Comparison of ENCODE assay signal across 33 cellular contexts in genomic region chr7:107652642-107653041, GRCh38. TPM values are rescaled to one million over a fixed set of nuclear protein-coding genes. Genes with fewer than 3 reads are reported as not detected.
"Had no signal": no experiment of that assay in that cellular context is flagged by ENCODE, and none has a peak within 500 bp of the region (broad histone marks: within the 10 kb centered on the region; RNA-seq: fewer than 3 reads in every experiment).

No MANE protein-coding gene starts in this region.

- ATAC-seq: activated naive CD4-positive, alpha-beta T cell treated with anti-CD3 and anti-CD28 coated beads, Interleukin-2, amount 50 U/mL, for 72 hours; activated naive CD8-positive, alpha-beta T cell treated with anti-CD3 and anti-CD28 coated beads, Interleukin-2, amount 50 U/mL, for 24 hours; activated T-cell treated with anti-CD3 and anti-CD28 coated beads, Interleukin-2, amount 50 U/mL, for 4 hours; activated T-cell treated with anti-CD3 and anti-CD28 coated beads, Interleukin-2, amount 50 U/mL, for 72 hours; activated T-helper 17 cell treated with anti-CD3 and anti-CD28 coated beads, Interleukin-2, amount 50 U/mL, for 72 hours; body of pancreas had no signal

- H3K36me3 ChIP-seq: adrenal gland, ascending aorta, brain microvascular endothelial cell, breast epithelium, cardiac muscle cell had no signal

- H3K27me3 ChIP-seq: adrenal gland, ascending aorta, body of pancreas, brain microvascular endothelial cell, breast epithelium had no signal

- H3K4me1 ChIP-seq: adrenal gland, ascending aorta, body of pancreas, breast epithelium had no signal

- FAIRE-seq: astrocyte, bronchial epithelial cell, colon had no signal

- H3K27ac ChIP-seq: adrenal gland, ascending aorta, body of pancreas, brain microvascular endothelial cell, breast epithelium, cardiac muscle cell had no signal

- H3K4me3 ChIP-seq: adrenal gland, ascending aorta, body of pancreas, breast epithelium, cardiac muscle cell had no signal

- DNase-seq: activated effector memory CD4-positive, alpha-beta T cell treated with anti-CD3 and anti-CD28 coated beads, Interleukin-2, amount 50 U/mL, for 16 hours; activated effector memory CD4-positive, alpha-beta T cell treated with Interleukin-2 at 50 U/mL for 16 hours; activated gamma-delta T cell; activated gamma-delta T cell treated with Interleukin-2 at 50 U/mL for 16 hours; activated naive CD4-positive, alpha-beta T cell; activated naive CD4-positive, alpha-beta T cell treated with anti-CD3 and anti-CD28 coated beads for 36 hours; activated naive CD4-positive, alpha-beta T cell treated with anti-CD3 and anti-CD28 coated beads, Interleukin-2, amount 10 ng/mL, durations not matched to agents 7 days and 5 days; activated naive CD4-positive, alpha-beta T cell treated with anti-CD3 and anti-CD28 coated beads, Interleukin-2, amount 50 U/mL, for 16 hours; activated naive CD4-positive, alpha-beta T cell treated with Interleukin-2 at 50 U/mL for 16 hours; activated naive CD8-positive, alpha-beta T cell treated with anti-CD3 and anti-CD28 coated beads for 36 hours; activated naive CD8-positive, alpha-beta T cell treated with anti-CD3 and anti-CD28 coated beads, Interleukin-2, amount 10 ng/mL, durations not matched to agents 7 days and 5 days; activated naive CD8-positive, alpha-beta T cell treated with anti-CD3 and anti-CD28 coated beads, Interleukin-2, amount 50 U/mL, for 24 hours; activated T-cell treated with anti-CD3 and anti-CD28 coated beads, Interleukin-2, amount 50 U/mL, for 4 hours; activated T-cell treated with anti-CD3 and anti-CD28 coated beads, Interleukin-2, amount 50 U/mL, for 48 hours; activated T-cell treated with anti-CD3 and anti-CD28 coated beads, Interleukin-2, amount 50 U/mL, for 72 hours; adrenal gland; amniotic stem cell; amygdala; anterior cingulate cortex; aorta; body of pancreas; brain microvascular endothelial cell; caudate nucleus; central memory CD4-positive, alpha-beta T cell; cerebellar nuclear complex had no signal

- H3K9me3 ChIP-seq: adrenal gland, ascending aorta, body of pancreas, breast epithelium had no signal

RNA-seq across cellular contexts. Expression of gene SLC26A4, which starts 8.0 kb away (rescaled TPM):
- polyA plus RNA-seq: cardiac muscle cell had no signal
